Comparison of ENCODE assay signal across 1 cellular context in the genomic region with DNA sequence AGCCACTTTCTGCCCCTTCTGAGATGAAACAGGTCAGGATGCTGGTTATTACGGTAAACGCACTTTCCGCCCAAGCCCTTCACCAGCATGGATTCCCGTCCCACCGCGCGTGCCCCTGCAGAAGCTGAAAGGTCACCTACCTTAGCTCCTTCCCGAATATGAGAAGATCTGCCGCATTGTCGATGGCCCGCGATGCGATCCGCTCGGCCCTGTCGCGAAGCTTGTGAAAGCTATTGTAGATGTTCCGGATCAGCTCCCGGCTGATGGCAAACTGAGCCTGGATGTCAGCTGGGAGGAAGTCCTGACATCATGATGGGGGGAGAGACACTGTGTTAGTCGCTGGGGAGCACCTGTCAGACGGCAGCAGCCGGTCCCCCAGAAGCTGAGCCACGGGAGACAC.
TF ChIP-seq lines count a peak whose summit lies in the region.

No MANE protein-coding gene starts in this region.

TF ChIP-seq in SK-N-SH, 30 proteins besides CTCF, POLR2A, EP300 and RAD21:
- TF ChIP-seq, protein P1, sequence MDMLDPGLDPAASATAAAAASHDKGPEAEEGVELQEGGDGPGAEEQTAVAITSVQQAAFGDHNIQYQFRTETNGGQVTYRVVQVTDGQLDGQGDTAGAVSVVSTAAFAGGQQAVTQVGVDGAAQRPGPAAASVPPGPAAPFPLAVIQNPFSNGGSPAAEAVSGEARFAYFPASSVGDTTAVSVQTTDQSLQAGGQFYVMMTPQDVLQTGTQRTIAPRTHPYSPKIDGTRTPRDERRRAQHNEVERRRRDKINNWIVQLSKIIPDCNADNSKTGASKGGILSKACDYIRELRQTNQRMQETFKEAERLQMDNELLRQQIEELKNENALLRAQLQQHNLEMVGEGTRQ (IDR thresholded peaks at IDR 0.05; ENCODE audit: borderline replicate concordance, low read depth, low read length), result no peak
- TF ChIP-seq, protein P2, sequence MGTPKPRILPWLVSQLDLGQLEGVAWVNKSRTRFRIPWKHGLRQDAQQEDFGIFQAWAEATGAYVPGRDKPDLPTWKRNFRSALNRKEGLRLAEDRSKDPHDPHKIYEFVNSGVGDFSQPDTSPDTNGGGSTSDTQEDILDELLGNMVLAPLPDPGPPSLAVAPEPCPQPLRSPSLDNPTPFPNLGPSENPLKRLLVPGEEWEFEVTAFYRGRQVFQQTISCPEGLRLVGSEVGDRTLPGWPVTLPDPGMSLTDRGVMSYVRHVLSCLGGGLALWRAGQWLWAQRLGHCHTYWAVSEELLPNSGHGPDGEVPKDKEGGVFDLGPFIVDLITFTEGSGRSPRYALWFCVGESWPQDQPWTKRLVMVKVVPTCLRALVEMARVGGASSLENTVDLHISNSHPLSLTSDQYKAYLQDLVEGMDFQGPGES (IDR thresholded peaks at IDR 0.05; ENCODE audit: low read depth, low read length), result no peak
- no peak for TF ChIP-seq RFX5 (IDR thresholded peaks at IDR 0.05; ENCODE audit: low read length)
- no peak for TF ChIP-seq JUND (IDR thresholded peaks at IDR 0.05)
- no peak for TF ChIP-seq TEAD4 (IDR thresholded peaks at IDR 0.05; ENCODE audit: borderline replicate concordance, insufficient read depth)
- TF ChIP-seq, protein P3, sequence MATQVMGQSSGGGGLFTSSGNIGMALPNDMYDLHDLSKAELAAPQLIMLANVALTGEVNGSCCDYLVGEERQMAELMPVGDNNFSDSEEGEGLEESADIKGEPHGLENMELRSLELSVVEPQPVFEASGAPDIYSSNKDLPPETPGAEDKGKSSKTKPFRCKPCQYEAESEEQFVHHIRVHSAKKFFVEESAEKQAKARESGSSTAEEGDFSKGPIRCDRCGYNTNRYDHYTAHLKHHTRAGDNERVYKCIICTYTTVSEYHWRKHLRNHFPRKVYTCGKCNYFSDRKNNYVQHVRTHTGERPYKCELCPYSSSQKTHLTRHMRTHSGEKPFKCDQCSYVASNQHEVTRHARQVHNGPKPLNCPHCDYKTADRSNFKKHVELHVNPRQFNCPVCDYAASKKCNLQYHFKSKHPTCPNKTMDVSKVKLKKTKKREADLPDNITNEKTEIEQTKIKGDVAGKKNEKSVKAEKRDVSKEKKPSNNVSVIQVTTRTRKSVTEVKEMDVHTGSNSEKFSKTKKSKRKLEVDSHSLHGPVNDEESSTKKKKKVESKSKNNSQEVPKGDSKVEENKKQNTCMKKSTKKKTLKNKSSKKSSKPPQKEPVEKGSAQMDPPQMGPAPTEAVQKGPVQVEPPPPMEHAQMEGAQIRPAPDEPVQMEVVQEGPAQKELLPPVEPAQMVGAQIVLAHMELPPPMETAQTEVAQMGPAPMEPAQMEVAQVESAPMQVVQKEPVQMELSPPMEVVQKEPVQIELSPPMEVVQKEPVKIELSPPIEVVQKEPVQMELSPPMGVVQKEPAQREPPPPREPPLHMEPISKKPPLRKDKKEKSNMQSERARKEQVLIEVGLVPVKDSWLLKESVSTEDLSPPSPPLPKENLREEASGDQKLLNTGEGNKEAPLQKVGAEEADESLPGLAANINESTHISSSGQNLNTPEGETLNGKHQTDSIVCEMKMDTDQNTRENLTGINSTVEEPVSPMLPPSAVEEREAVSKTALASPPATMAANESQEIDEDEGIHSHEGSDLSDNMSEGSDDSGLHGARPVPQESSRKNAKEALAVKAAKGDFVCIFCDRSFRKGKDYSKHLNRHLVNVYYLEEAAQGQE (IDR thresholded peaks at IDR 0.05; ENCODE audit: low read depth, low read length), result no peak
- TF ChIP-seq TCF12 (IDR thresholded peaks at IDR 0.05), result no peak
- no peak for TF ChIP-seq NFIC (IDR thresholded peaks at IDR 0.05; ENCODE audit: borderline replicate concordance)
- TF ChIP-seq MXI1 (IDR thresholded peaks at IDR 0.05; ENCODE audit: low read depth, low read length), result no peak
- TF ChIP-seq, protein P4, sequence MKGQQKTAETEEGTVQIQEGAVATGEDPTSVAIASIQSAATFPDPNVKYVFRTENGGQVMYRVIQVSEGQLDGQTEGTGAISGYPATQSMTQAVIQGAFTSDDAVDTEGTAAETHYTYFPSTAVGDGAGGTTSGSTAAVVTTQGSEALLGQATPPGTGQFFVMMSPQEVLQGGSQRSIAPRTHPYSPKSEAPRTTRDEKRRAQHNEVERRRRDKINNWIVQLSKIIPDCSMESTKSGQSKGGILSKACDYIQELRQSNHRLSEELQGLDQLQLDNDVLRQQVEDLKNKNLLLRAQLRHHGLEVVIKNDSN (IDR thresholded peaks at IDR 0.05; ENCODE audit: borderline replicate concordance, low read depth), result no peak
- TF ChIP-seq TAF1 (IDR thresholded peaks at IDR 0.05; ENCODE audit: borderline replicate concordance, low read depth, low read length), result no peak
